ENCODE assay signal across 28 cellular contexts in genomic region chr16:83746611-83747010, GRCh38.
"Had no signal": no experiment of that assay in that cellular context is flagged by ENCODE, and none has a peak within 500 bp of the region (broad histone marks: within the 10 kb centered on the region; RNA-seq: fewer than 3 reads in every experiment).

No MANE protein-coding gene starts in this region.

- H3K4me1 ChIP-seq: colonic mucosa, esophagus muscularis mucosa, foreskin keratinocyte, gastrocnemius medialis, gastroesophageal sphincter had no signal

- H3K4me3 ChIP-seq: colonic mucosa, coronary artery, dorsolateral prefrontal cortex, esophagus muscularis mucosa, esophagus squamous epithelium, gastrocnemius medialis, gastroesophageal sphincter, heart left ventricle, heart right ventricle, hepatocyte had no signal

- H3K27ac Mint-ChIP-seq: dendritic cell treated with granulocyte-macrophage colony-stimulating factor and Interleukin-4, amounts not matched to agents 40 ng/mL and 50 ng/mL, for 4 days; effector memory CD8-positive, alpha-beta T cell; endodermal cell had no signal

- FAIRE-seq: endometrium, endothelial cell of umbilical vein, frontal cortex had no signal

- H3K4me2 ChIP-seq: hepatocyte had no signal

- H3K27me3 ChIP-seq: colonic mucosa, dorsolateral prefrontal cortex, esophagus squamous epithelium, foreskin keratinocyte, gastrocnemius medialis, heart left ventricle, heart right ventricle, hepatocyte had no signal

- H3K4me1 Mint-ChIP-seq: endodermal cell had no signal

- H3K27ac ChIP-seq: colonic mucosa, coronary artery, epithelial cell of prostate, esophagus muscularis mucosa, esophagus squamous epithelium, foreskin keratinocyte, gastrocnemius medialis, gastroesophageal sphincter, heart left ventricle, heart right ventricle, hepatocyte had no signal

- H3K9me3 Mint-ChIP-seq: dendritic cell treated with granulocyte-macrophage colony-stimulating factor and Interleukin-4, amounts not matched to agents 40 ng/mL and 50 ng/mL, for 4 days; effector memory CD8-positive, alpha-beta T cell; endodermal cell had no signal

- ATAC-seq: effector memory CD8-positive, alpha-beta T cell; esophagus mucosa; foreskin keratinocyte; gastrocnemius medialis; gastroesophageal sphincter; heart left ventricle; heart right ventricle had no signal

- H3K4me3 Mint-ChIP-seq: dendritic cell treated with granulocyte-macrophage colony-stimulating factor and Interleukin-4, amounts not matched to agents 40 ng/mL and 50 ng/mL, for 4 days; effector memory CD8-positive, alpha-beta T cell; endodermal cell had no signal

- H3K9me3 ChIP-seq: colonic mucosa, esophagus muscularis mucosa, esophagus squamous epithelium, gastrocnemius medialis, gastroesophageal sphincter, heart left ventricle, heart right ventricle had no signal

- H2AFZ ChIP-seq: hepatocyte had no signal

- H3K36me3 ChIP-seq: colonic mucosa, esophagus squamous epithelium, gastrocnemius medialis, gastroesophageal sphincter had no signal

- DNase-seq: colonic mucosa; cortex of kidney; dermis blood vessel endothelial cell; dorsolateral prefrontal cortex; effector CD4-positive, alpha-beta T cell; effector CD8-positive, alpha-beta T cell; effector memory CD4-positive, alpha-beta T cell; effector memory CD8-positive, alpha-beta T cell; endodermal cell; erythroblast; esophagus squamous epithelium; foreskin fibroblast; foreskin keratinocyte; foreskin melanocyte; gastrocnemius medialis; glutamatergic neuron; heart left ventricle; heart right ventricle had no signal

- H3K79me2 ChIP-seq: hepatocyte had no signal
